In the genomic region with DNA sequence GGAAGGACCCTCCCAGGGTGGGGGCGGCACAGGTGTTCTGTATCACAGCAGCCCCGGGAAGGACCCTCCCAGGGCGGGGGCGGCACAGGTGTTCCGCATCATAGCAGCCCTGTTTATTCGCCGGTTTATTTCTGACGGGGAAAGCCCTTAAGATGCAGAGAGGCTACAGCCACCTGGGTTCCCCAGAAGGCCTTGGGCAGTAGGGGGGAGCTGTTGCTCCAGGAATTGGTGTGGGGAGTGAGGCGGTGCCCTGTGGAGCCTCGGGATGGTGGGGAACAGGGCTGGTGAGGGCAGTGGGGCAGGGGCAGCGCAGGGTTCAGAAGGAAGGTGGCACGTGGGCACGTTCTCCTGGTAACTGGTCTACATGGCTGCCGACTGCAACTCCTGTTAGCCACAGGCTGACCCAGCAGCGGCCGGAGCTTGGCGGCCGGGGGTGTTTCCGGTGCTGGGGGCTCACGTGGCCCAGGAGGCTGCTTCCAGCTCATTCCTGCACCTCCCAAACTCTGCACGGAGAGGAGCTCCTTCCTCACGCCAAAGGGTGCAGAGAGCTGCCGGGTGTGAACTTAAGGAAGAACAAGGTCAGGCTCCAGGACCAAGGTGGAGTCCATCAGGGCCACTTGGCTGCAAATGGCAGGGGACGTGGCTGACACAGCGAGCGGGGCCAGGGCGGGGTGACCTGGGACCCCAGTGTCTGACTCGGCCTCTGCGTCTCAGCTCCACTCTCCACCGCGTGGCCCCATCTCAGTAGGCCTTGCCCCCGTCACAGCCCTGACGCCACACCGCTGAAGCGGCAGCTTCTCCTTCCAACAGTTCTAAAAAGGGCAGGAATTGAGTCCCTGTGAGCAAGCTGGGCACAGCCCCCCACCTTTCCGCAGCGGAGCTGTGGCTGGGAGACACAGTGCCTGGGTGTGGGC, we compare ENCODE assay signal across 18 cellular contexts. TPM values are rescaled to one million over a fixed set of nuclear protein-coding genes. Genes with fewer than 3 reads are reported as not detected.
A peak's percentile ranks its signal among the peaks of the same experiment; 100 is the strongest.
DNase-seq lines count a peak whose midpoint lies in the region; ATAC-seq and TF ChIP-seq lines count a peak whose summit lies in the region.
"Had no signal": no experiment of that assay in that cellular context is flagged by ENCODE, and none has a peak within 500 bp of the region (broad histone marks: within the 10 kb centered on the region; RNA-seq: fewer than 3 reads in every experiment).

No MANE protein-coding gene starts in this region.

- TF ChIP-seq CTCF in GM13976 (IDR thresholded peaks at IDR 0.05; ENCODE audit: borderline replicate concordance, control extremely low read depth, extremely low read depth, insufficient read depth, missing control alignments), result no peak
- TF ChIP-seq CTCF in choroid plexus epithelial cell (conservative IDR thresholded peaks at IDR 0.05; ENCODE audit: low read depth, low read length), result no peak
- TF ChIP-seq CTCF in smooth muscle cell (IDR thresholded peaks at IDR 0.05; ENCODE audit: borderline replicate concordance, insufficient read depth, poor library complexity, severe bottlenecking), result no peak

- H3K79me2 ChIP-seq in smooth muscle cell (ENCODE audit: low read depth), result no peaks in the 10 kb centered on the region

- ATAC-seq in naive B cell (ENCODE audit: low read depth in 2 of 2), result peak in 1 of 2 donors; percentile 5
- ATAC-seq in GM21390 (IDR thresholded peaks at IDR 0.05; ENCODE audit: unreplicated experiment), result no peak
- ATAC-seq: K562, T-helper 17 cell had no signal

- H3K27me3 ChIP-seq in smooth muscle cell (ENCODE audit: low read depth), result no peaks in the 10 kb centered on the region

- 0 out of 2 replicates have a peak, but pooled peaks have one; percentile 12 for TF ChIP-seq RAD21 in Ishikawa (IDR thresholded peaks at IDR 0.05; ENCODE audit: low read depth)

- H2AFZ ChIP-seq in smooth muscle cell (ENCODE audit: low read depth), result no peak overlapping the region

- H3K4me1 ChIP-seq in smooth muscle cell (ENCODE audit: low read depth), result no peaks in the 10 kb centered on the region

- H3K4me3 ChIP-seq in choroid plexus epithelial cell (ENCODE audit: low read depth, low read length) (no peak overlapping the region), smooth muscle cell (no peak overlapping the region)
- H3K4me3 ChIP-seq: K562 had no signal

- in situ Hi-C loops in GM13976 (cut with MboI; ENCODE audit: low sequenced_read_pairs, unreplicated experiment), result loop anchor here (25.0 kb wide), 1 partner anchor 132 kb away; the partner anchor contains the start of gene MRGBP

- DNase-seq in GM13976 (ENCODE audit: low spot score) (peak; percentile 64), choroid plexus epithelial cell (ENCODE audit: low read depth) (peak; percentile 3), naive B cell (no peak), NCI-H2227 (lab: John Stamatoyannopoulos, UW; ENCODE audit: unreplicated experiment) (no peak), retina (no peak), smooth muscle cell (lab: John Stamatoyannopoulos, UW; ENCODE audit: unreplicated experiment) (no peak)
- DNase-seq: Calu3; CD4-positive, CD25-positive, alpha-beta regulatory T cell; H7; MV-4-11; NCI-H1417 treated with DMSO at 0.1 percent for 48 hours; NCI-H1930; NCI-H510A treated with DMSO at 0.1 percent for 48 hours; SIG-M5; T-helper 17 cell had no signal

- H3K9me3 ChIP-seq in smooth muscle cell (replicated peaks; ENCODE audit: low read depth), result no peaks in the 10 kb centered on the region

- 92% methylated on average over 37 of the region's 37 CpGs for WGBS in smooth muscle cell (ENCODE audit: low lambda C conversion rate)

- no peaks in the 10 kb centered on the region for H3K36me3 ChIP-seq in smooth muscle cell (ENCODE audit: low read depth)

- H3K4me1 Mint-ChIP-seq in naive B cell, result peaks cover 27 to 36% (median 33%) of the 10 kb centered on the region in 3 donors

- no peak overlapping the region for H3K27ac ChIP-seq in smooth muscle cell (ENCODE audit: low read depth)

- peak overlapping the region in 4 of 6 donors; percentile 11 to 80 (median 64) for H3K27ac Mint-ChIP-seq in naive B cell
- H3K27ac Mint-ChIP-seq: CD4-positive, CD25-positive, alpha-beta regulatory T cell had no signal

- H3K36me3 Mint-ChIP-seq in naive B cell, result no peaks in the 10 kb centered on the region
- H3K36me3 Mint-ChIP-seq: CD4-positive, CD25-positive, alpha-beta regulatory T cell had no signal

- no peak for TF ChIP-seq EP300 in Ishikawa (IDR thresholded peaks at IDR 0.05; ENCODE audit: borderline replicate concordance)

- peak overlapping the region in 1 of 8 donors; percentile 52 for H3K4me3 Mint-ChIP-seq in naive B cell
- H3K4me3 Mint-ChIP-seq: CD4-positive, CD25-positive, alpha-beta regulatory T cell; T-helper 17 cell had no signal

- peaks cover 6% of the 10 kb centered on the region for H3F3A ChIP-seq in smooth muscle cell (ENCODE audit: low read depth)

- H4K20me1 ChIP-seq in smooth muscle cell (ENCODE audit: low read depth), result no peaks in the 10 kb centered on the region

- H3K4me2 ChIP-seq in smooth muscle cell, result no peak overlapping the region

- H3K9me3 Mint-ChIP-seq in naive B cell, result no peaks in the 10 kb centered on the region
- H3K9me3 Mint-ChIP-seq: CD4-positive, CD25-positive, alpha-beta regulatory T cell had no signal

- no peaks in the 10 kb centered on the region for H3K27me3 Mint-ChIP-seq in naive B cell
- H3K27me3 Mint-ChIP-seq: CD4-positive, CD25-positive, alpha-beta regulatory T cell; T-helper 17 cell had no signal

- no peak overlapping the region for H3K9ac ChIP-seq in smooth muscle cell (ENCODE audit: low read depth)

TF ChIP-seq in Ishikawa, 13 proteins besides CTCF, POLR2A, EP300 and RAD21:
- TF ChIP-seq FOXM1 (IDR thresholded peaks at IDR 0.05; ENCODE audit: borderline replicate concordance, low read depth) (no peak), EGR1 (IDR thresholded peaks at IDR 0.05) (no peak), CREB1 (IDR thresholded peaks at IDR 0.05; ENCODE audit: low read depth) (no peak)

RNA-seq across cellular contexts. Expression of gene SLCO4A1, which starts 13.2 kb away (rescaled TPM):
- polyA plus RNA-seq in naive B cell (ENCODE audit: low read depth in 6 of 6) (1 to 10 TPM in 3 of 6 donors, under 1 TPM in 3; 0.29 to 4.6 (median 0.91) TPM), smooth muscle cell (1.4 and 1.7 TPM in 2 replicates)
- total RNA-seq in smooth muscle cell, result 0.18 and 0.81 TPM in 2 replicates

RNA-seq across cellular contexts. Expression of gene NTSR1, which starts 53.1 kb away (rescaled TPM):
- polyA plus RNA-seq in naive B cell (ENCODE audit: low read depth in 6 of 6) (not detected), smooth muscle cell (0.28 TPM in 1 of 2 replicates, not detected in the other)
- total RNA-seq in smooth muscle cell, result 0.09 TPM in 1 of 2 replicates, not detected in the other
- total RNA-seq: Calu3 had no signal

Comparison
In these comparisons a context has a peak if more than half of its experiments do, and no peak if none do; other contexts are left out.
1. DNase-seq: peak in GM13976 (single experiment) and choroid plexus epithelial cell (single experiment); none in naive B cell (single experiment), NCI-H2227 (single experiment), retina (single experiment) and smooth muscle cell (single experiment).